Comparison of ENCODE assay signal across 12 cellular contexts in the genomic region with DNA sequence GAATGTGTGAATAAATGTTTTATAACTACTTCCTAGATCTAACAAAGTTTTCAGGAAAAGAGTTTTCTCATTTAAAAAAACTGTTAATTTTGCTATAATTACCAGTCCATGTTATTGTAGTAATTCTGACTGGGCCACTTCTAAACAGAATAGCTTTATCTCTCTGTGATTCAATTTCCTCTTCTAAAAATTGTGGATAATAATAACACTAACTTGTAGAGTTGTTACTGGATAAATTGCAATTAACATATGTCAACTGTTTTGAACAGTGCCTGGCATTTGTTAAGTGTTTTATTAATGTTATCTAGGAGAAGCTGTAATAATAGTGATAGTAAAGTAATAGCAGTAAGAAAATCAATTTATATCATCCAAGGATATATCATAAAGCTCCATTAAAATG.
"Had no signal": no experiment of that assay in that cellular context is flagged by ENCODE, and none has a peak within 500 bp of the region (broad histone marks: within the 10 kb centered on the region; RNA-seq: fewer than 3 reads in every experiment).

No MANE protein-coding gene starts in this region.

- H3K9me3 Mint-ChIP-seq: naive thymus-derived CD4-positive, alpha-beta T cell; nephron progenitor cell; stimulated activated naive B cell treated with anti-CD40 and anti-IgM and Interleukin-4, amounts not matched to agents 10 μg/mL and 1 μg/mL and 100 μg/mL, for 72 hours; stimulated activated naive CD8-positive, alpha-beta T cell treated with anti-CD3 and anti-CD28 coated beads, Interleukin-15, amount 100 ng/mL, for 72 hours had no signal

- H3K4me3 ChIP-seq: prostate gland, skin epidermis, testis, tibial nerve, upper lobe of right lung had no signal

- H3K4me1 Mint-ChIP-seq: nephron progenitor cell had no signal

- H3K36me3 Mint-ChIP-seq: naive thymus-derived CD4-positive, alpha-beta T cell; stimulated activated naive B cell treated with anti-CD40 and anti-IgM and Interleukin-4, amounts not matched to agents 10 μg/mL and 1 μg/mL and 100 μg/mL, for 72 hours had no signal

- DNase-seq: effector memory CD4-positive, alpha-beta T cell; nephron progenitor cell; stimulated activated naive B cell treated with anti-CD40 and anti-IgM and Interleukin-4, amounts not matched to agents 10 μg/mL and 1 μg/mL and 100 μg/mL, for 72 hours; upper lobe of right lung had no signal

- H3K4me3 Mint-ChIP-seq: nephron progenitor cell; stimulated activated naive B cell treated with anti-CD40 and anti-IgM and Interleukin-4, amounts not matched to agents 10 μg/mL and 1 μg/mL and 100 μg/mL, for 72 hours had no signal

- H3K36me3 ChIP-seq: prostate gland, tibial nerve, upper lobe of right lung had no signal

- H3K27ac ChIP-seq: foreskin keratinocyte, parathyroid adenoma, prostate gland, testis, tibial nerve, upper lobe of right lung had no signal

- H3K9ac ChIP-seq: parathyroid adenoma had no signal

- H3K27ac Mint-ChIP-seq: nephron progenitor cell; stimulated activated naive B cell treated with anti-CD40 and anti-IgM and Interleukin-4, amounts not matched to agents 10 μg/mL and 1 μg/mL and 100 μg/mL, for 72 hours; stimulated activated naive CD8-positive, alpha-beta T cell treated with anti-CD3 and anti-CD28 coated beads, Interleukin-15, amount 100 ng/mL, for 72 hours had no signal

- H3K27me3 ChIP-seq: foreskin keratinocyte, testis, tibial nerve, upper lobe of right lung had no signal

- H3K79me2 ChIP-seq: parathyroid adenoma had no signal

- H2AFZ ChIP-seq: parathyroid adenoma had no signal

- H3K9me3 ChIP-seq: prostate gland, testis, tibial nerve, upper lobe of right lung had no signal

- H3K4me1 ChIP-seq: parathyroid adenoma, prostate gland, testis had no signal
